In the genomic region with DNA sequence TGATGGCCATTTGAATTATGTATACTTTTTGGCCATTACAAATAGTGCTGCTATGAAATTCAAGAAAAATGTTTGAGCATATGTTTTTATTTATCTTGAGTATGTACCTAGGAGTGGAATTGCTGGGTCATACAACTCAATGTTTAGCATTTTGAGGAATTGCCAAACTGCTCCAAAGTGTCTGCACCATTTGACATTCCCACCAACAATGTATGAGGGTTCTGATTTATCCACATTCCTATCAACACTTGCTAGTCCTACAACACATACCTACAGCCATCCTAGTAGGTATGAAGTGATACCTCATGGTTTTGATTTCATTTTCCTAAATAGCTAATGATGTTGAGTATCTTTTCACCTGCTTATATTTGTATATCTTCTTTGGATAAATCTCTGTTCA, we compare ENCODE assay signal across 28 cellular contexts.
"Had no signal": no experiment of that assay in that cellular context is flagged by ENCODE, and none has a peak within 500 bp of the region (broad histone marks: within the 10 kb centered on the region; RNA-seq: fewer than 3 reads in every experiment).

No MANE protein-coding gene starts in this region.

- H3K9me3 ChIP-seq: colonic mucosa, esophagus muscularis mucosa, esophagus squamous epithelium, gastrocnemius medialis, gastroesophageal sphincter, heart left ventricle, heart right ventricle had no signal

- H3K27me3 ChIP-seq: colonic mucosa, esophagus muscularis mucosa, esophagus squamous epithelium, foreskin keratinocyte, gastrocnemius medialis, gastroesophageal sphincter, heart left ventricle, heart right ventricle had no signal

- H3K27ac ChIP-seq: colonic mucosa, coronary artery, dorsolateral prefrontal cortex, epithelial cell of prostate, esophagus squamous epithelium, foreskin keratinocyte, gastrocnemius medialis, heart left ventricle, heart right ventricle had no signal

- ATAC-seq: effector memory CD8-positive, alpha-beta T cell; esophagus mucosa; foreskin keratinocyte; gastrocnemius medialis; gastroesophageal sphincter; heart left ventricle; heart right ventricle had no signal

- H3K4me3 ChIP-seq: colonic mucosa, coronary artery, dorsolateral prefrontal cortex, esophagus muscularis mucosa, esophagus squamous epithelium, gastrocnemius medialis, gastroesophageal sphincter, heart left ventricle, heart right ventricle had no signal

- H3K36me3 ChIP-seq: colonic mucosa, esophagus muscularis mucosa, esophagus squamous epithelium, gastrocnemius medialis, gastroesophageal sphincter, heart left ventricle, heart right ventricle had no signal

- DNase-seq: colonic mucosa; cortex of kidney; dermis blood vessel endothelial cell; dorsolateral prefrontal cortex; effector CD4-positive, alpha-beta T cell; effector CD8-positive, alpha-beta T cell; effector memory CD4-positive, alpha-beta T cell; effector memory CD8-positive, alpha-beta T cell; endodermal cell; erythroblast; esophagus squamous epithelium; foreskin fibroblast; foreskin keratinocyte; foreskin melanocyte; gastrocnemius medialis; glutamatergic neuron; head of caudate nucleus; heart left ventricle; heart right ventricle had no signal

- H3K4me1 ChIP-seq: colonic mucosa had no signal

- FAIRE-seq: colon, endometrium, endothelial cell of umbilical vein, frontal cortex had no signal
